ENCODE assay signal across 16 cellular contexts in genomic region chr5:39138892-39139291, GRCh38.
DNase-seq lines count a peak whose midpoint lies in the region; ATAC-seq, FAIRE-seq and TF ChIP-seq lines count a peak whose summit lies in the region.
"Had no signal": no experiment of that assay in that cellular context is flagged by ENCODE, and none has a peak within 500 bp of the region (broad histone marks: within the 10 kb centered on the region; RNA-seq: fewer than 3 reads in every experiment).

No MANE protein-coding gene starts in this region.

- H3K9me3 Mint-ChIP-seq in CD4-positive, CD25-positive, alpha-beta regulatory T cell: no peaks in the 10 kb centered on the region
- H3K9me3 Mint-ChIP-seq: nephron progenitor cell had no signal

- no peak overlapping the region for H2AFZ ChIP-seq in mammary epithelial cell (ENCODE audit: low read depth, low read length)

- in situ Hi-C loops in mammary epithelial cell (cut with MboI; ENCODE audit: low sequenced_read_pairs in 2 of 2): loop anchor here in 1 of 2 donors (25.0 kb wide), 1 partner anchor 423 kb away; no protein-coding TSS in a partner anchor

- no peaks in the 10 kb centered on the region for H3K79me2 ChIP-seq in mammary epithelial cell (ENCODE audit: insufficient read depth, low read length)

- BruUV-seq in mammary epithelial cell (replicated peaks; lab: Mats Ljungman, UMichigan): no TSS peak

- peaks cover 39% of the 10 kb centered on the region for H3K36me3 Mint-ChIP-seq in CD4-positive, CD25-positive, alpha-beta regulatory T cell

- dilution Hi-C loops in mammary epithelial cell (cut with HindIII; ENCODE audit: low sequenced_read_pairs): no loop called here

- H3K4me3 Mint-ChIP-seq in CD4-positive, CD25-positive, alpha-beta regulatory T cell: no peak overlapping the region
- H3K4me3 Mint-ChIP-seq: nephron progenitor cell had no signal

- CTCF ChIA-PET in mammary epithelial cell (lab: Charles Lee; ENCODE audit: low non-redundant PET): no interaction called here

- no peak for FAIRE-seq in HTR-8/SVneo (lab: Jason Lieb, UNC)
- FAIRE-seq: GM18507 had no signal

- H3K27me3 Mint-ChIP-seq in CD4-positive, CD25-positive, alpha-beta regulatory T cell: no peaks in the 10 kb centered on the region

- H3K36me3 ChIP-seq in CD4-positive, CD25-positive, alpha-beta regulatory T cell (ENCODE audit: control insufficient read depth, insufficient read depth, low read length): peaks cover 91% of the 10 kb centered on the region
- H3K36me3 ChIP-seq in mammary epithelial cell (ENCODE audit: insufficient read depth, low read length) (no peaks in the 10 kb centered on the region), kidney epithelial cell (ENCODE audit: control insufficient read depth, insufficient read depth, low read length) (no peaks in the 10 kb centered on the region), H7 (replicated peaks; ENCODE audit: control insufficient read depth, insufficient read depth, low read length) (no peaks in the 10 kb centered on the region)
- H3K36me3 ChIP-seq: left ventricle myocardium inferior, tibial nerve had no signal

- peak overlapping the region; percentile 19 for H3K27ac ChIP-seq in CD4-positive, CD25-positive, alpha-beta regulatory T cell (ENCODE audit: insufficient read depth, low read length, poor library complexity, severe bottlenecking)
- peak overlapping the region; percentile 87 for H3K27ac ChIP-seq in mammary epithelial cell (ENCODE audit: insufficient read depth, low read depth, low read length)
- H3K27ac ChIP-seq: left ventricle myocardium inferior, tibial nerve had no signal

- H3K4me1 ChIP-seq in CD4-positive, CD25-positive, alpha-beta regulatory T cell (ENCODE audit: control insufficient read depth, insufficient read depth, low read length, poor library complexity, severe bottlenecking): peaks cover 10% of the 10 kb centered on the region
- peaks cover 12% of the 10 kb centered on the region for H3K4me1 ChIP-seq in mammary epithelial cell (ENCODE audit: insufficient read depth, low read length)
- H3K4me1 ChIP-seq: left ventricle myocardium inferior, tibial nerve had no signal

- no peaks in the 10 kb centered on the region for H3K27me3 ChIP-seq in CD4-positive, CD25-positive, alpha-beta regulatory T cell (ENCODE audit: control insufficient read depth, insufficient read depth, low read length)
- no peaks in the 10 kb centered on the region for H3K27me3 ChIP-seq in mammary epithelial cell (ENCODE audit: insufficient read depth, low read length)
- no peaks in the 10 kb centered on the region for H3K27me3 ChIP-seq in kidney epithelial cell (ENCODE audit: control insufficient read depth, insufficient read depth, low read length)
- H3K27me3 ChIP-seq in H7 (ENCODE audit: control insufficient read depth, insufficient read depth, low read length): no peaks in the 10 kb centered on the region
- H3K27me3 ChIP-seq: tibial nerve had no signal

- H3K9me3 ChIP-seq in CD4-positive, CD25-positive, alpha-beta regulatory T cell (ENCODE audit: control insufficient read depth in 2 of 2, low read length in 2 of 2): no peaks in the 10 kb centered on the region
- H3K9me3 ChIP-seq in mammary epithelial cell (replicated peaks; ENCODE audit: insufficient read depth, low read length): no peaks in the 10 kb centered on the region
- H3K9me3 ChIP-seq: left ventricle myocardium inferior, tibial nerve had no signal

- no peaks in the 10 kb centered on the region for H4K20me1 ChIP-seq in mammary epithelial cell (ENCODE audit: insufficient read depth, low read length)

- TF ChIP-seq CTCF in mammary epithelial cell (conservative IDR thresholded peaks at IDR 0.05 in 1 of 2, IDR thresholded peaks at IDR 0.05 in 1 of 2; ENCODE audit: extremely low read depth in 1 of 2, insufficient read depth in 1 of 2, low read depth in 1 of 2, low read length in 2 of 2): no peak
- no peak for TF ChIP-seq CTCF in kidney epithelial cell (IDR thresholded peaks at IDR 0.05; ENCODE audit: insufficient read depth, low read length, poor library complexity, severe bottlenecking)

- H3K4me2 ChIP-seq in mammary epithelial cell (ENCODE audit: insufficient read depth, low read depth, low read length): peak overlapping the region; percentile 59

- no peak for ATAC-seq in CD4-positive, CD25-positive, alpha-beta regulatory T cell (ENCODE audit: low read depth in 2 of 2)

- WGBS in mammary epithelial cell (ENCODE audit: low coverage, missing lambda C conversion rate): 5% methylated on average over 2 of the region's 2 CpGs

- H3K4me1 Mint-ChIP-seq in CD4-positive, CD25-positive, alpha-beta regulatory T cell: peaks cover 12 to 27% (median 22%) of the 10 kb centered on the region in 4 donors
- H3K4me1 Mint-ChIP-seq: nephron progenitor cell had no signal

- intact Hi-C loops in mammary epithelial cell (cut with micrococcal nuclease): no loop called here

- no peak overlapping the region for H3K9ac ChIP-seq in mammary epithelial cell (ENCODE audit: insufficient read depth, low read length)

- H3K4me3 ChIP-seq in CD4-positive, CD25-positive, alpha-beta regulatory T cell (ENCODE audit: low read depth, low read length): no peak overlapping the region
- H3K4me3 ChIP-seq in mammary epithelial cell (replicated peaks in 1 of 3; ENCODE audit: insufficient read depth in 1 of 3, low read depth in 2 of 3, low read length in 3 of 3) (no peak overlapping the region), kidney epithelial cell (ENCODE audit: low read depth, low read length) (no peak overlapping the region), H7 (ENCODE audit: insufficient read depth, low read depth, low read length) (no peak overlapping the region)
- H3K4me3 ChIP-seq: left ventricle myocardium inferior, tibial nerve had no signal

- H3K27ac Mint-ChIP-seq in CD4-positive, CD25-positive, alpha-beta regulatory T cell: no peak overlapping the region
- H3K27ac Mint-ChIP-seq: nephron progenitor cell had no signal

- DNase-seq in CD4-positive, CD25-positive, alpha-beta regulatory T cell: no peak
- DNase-seq in HTR-8/SVneo (ENCODE audit: insufficient read length, low spot score) (peak; percentile 54), mammary epithelial cell (peak; percentile 85), kidney epithelial cell (ENCODE audit: low read depth) (peak; percentile 25), NCI-H1048 (lab: John Stamatoyannopoulos, UW) (no peak), H7 (no peak), DMS153 treated with DMSO at 0.1 percent for 48 hours (lab: John Stamatoyannopoulos, UW; ENCODE audit: unreplicated experiment) (no peak), medulla oblongata (ENCODE audit: extremely low spot score) (no peak)
- DNase-seq: activated CD4-positive, alpha-beta T cell treated with anti-CD3 and anti-CD28 coated beads for 4 hours; activated effector memory CD4-positive, alpha-beta T cell treated with Interleukin-2 at 50 U/mL for 16 hours; DMS153; left ventricle myocardium inferior; NCI-H2029 treated with DMSO at 0.1 percent for 48 hours; nephron progenitor cell had no signal

Comparison
In these comparisons a context has a peak if more than half of its experiments do, and no peak if none do; other contexts are left out.
1. DNase-seq: peak in HTR-8/SVneo (single experiment), mammary epithelial cell (single experiment) and kidney epithelial cell (single experiment); none in CD4-positive, CD25-positive, alpha-beta regulatory T cell (0 of 3), NCI-H1048 (single experiment), H7 (single experiment), DMS153 treated with DMSO at 0.1 percent for 48 hours (single experiment) and medulla oblongata (single experiment).